Comparison of ENCODE assay signal across 8 cellular contexts in the genomic region with DNA sequence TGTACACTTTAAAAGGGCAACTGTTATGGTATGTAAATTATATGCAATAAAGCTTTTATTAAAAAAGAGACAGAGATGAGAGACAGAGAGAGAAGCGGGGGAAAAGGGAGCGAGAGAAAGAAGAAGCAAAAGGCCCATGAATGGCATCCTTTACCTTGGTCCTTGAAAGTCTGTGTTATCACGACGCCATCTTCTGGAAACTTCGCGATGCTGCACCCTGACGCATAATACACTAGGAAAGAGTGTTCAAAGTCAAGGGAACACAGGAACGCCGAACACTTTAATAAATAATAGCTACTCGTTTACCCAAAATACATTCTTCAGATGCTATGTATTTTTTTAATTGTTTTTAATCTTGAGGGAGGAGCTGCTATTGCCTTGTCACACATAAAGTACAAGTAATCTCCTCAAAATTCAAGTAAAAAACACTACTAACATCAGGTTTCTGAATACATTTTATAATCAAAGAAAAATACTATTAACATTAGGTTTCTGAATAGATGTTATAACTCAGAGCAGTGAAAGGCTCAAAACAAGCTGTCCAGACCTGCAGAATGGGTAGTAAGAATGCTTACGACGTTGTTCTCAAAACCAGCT. TPM values are rescaled to one million over a fixed set of nuclear protein-coding genes. Genes with fewer than 3 reads are reported as not detected.
DNase-seq lines count a peak whose midpoint lies in the region; FAIRE-seq and TF ChIP-seq lines count a peak whose summit lies in the region.

No MANE protein-coding gene starts in this region.

- H3K79me2 ChIP-seq in astrocyte (ENCODE audit: insufficient read depth, low read length) = no peaks in the 10 kb centered on the region

- TF ChIP-seq CTCF in BJ (IDR thresholded peaks at IDR 0.05; ENCODE audit: insufficient read depth, low read depth, low read length) = peak; percentile 82
- TF ChIP-seq CTCF in astrocyte (IDR thresholded peaks at IDR 0.05; ENCODE audit: insufficient read depth, low read depth, low read length) = peak; percentile 81

- H3K4me2 ChIP-seq in astrocyte (ENCODE audit: low read length) = no peak overlapping the region

- H3K9ac ChIP-seq in astrocyte (ENCODE audit: low read length) = no peak overlapping the region

- POLR2A ChIA-PET in BJ (lab: Charles Lee) = no interaction called here

- H3K36me3 ChIP-seq in BJ (ENCODE audit: control insufficient read depth, insufficient read depth, low read length) (peaks cover 35% of the 10 kb centered on the region), astrocyte (ENCODE audit: insufficient read depth, low read length) (peaks cover 37% of the 10 kb centered on the region)
- H3K36me3 ChIP-seq in effector memory CD4-positive, alpha-beta T cell (ENCODE audit: control insufficient read depth, insufficient read depth, low read length) = peaks cover 93% of the 10 kb centered on the region

- H3K4me3 ChIP-seq in BJ (ENCODE audit: low read depth, low read length) = no peak overlapping the region
- H3K4me3 ChIP-seq in astrocyte (ENCODE audit: insufficient read depth, low read depth, low read length) = no peak overlapping the region
- H3K4me3 ChIP-seq in effector memory CD4-positive, alpha-beta T cell (ENCODE audit: insufficient read depth, low read depth, low read length, poor library complexity, severe bottlenecking) = no peak overlapping the region

- H3K27me3 Mint-ChIP-seq in astrocyte (ENCODE audit: low read depth, unreplicated experiment) = no peaks in the 10 kb centered on the region

- no peak overlapping the region for H3K4me3 Mint-ChIP-seq in astrocyte (ENCODE audit: unreplicated experiment)

- no peak overlapping the region for H2AFZ ChIP-seq in astrocyte (ENCODE audit: low read depth, low read length)

- H3K9me3 Mint-ChIP-seq in astrocyte (ENCODE audit: unreplicated experiment) = no peaks in the 10 kb centered on the region

- H3K27me3 ChIP-seq in BJ (ENCODE audit: control insufficient read depth, insufficient read depth, low read length) (no peaks in the 10 kb centered on the region), astrocyte (ENCODE audit: insufficient read depth, low read length) (no peaks in the 10 kb centered on the region)
- no peaks in the 10 kb centered on the region for H3K27me3 ChIP-seq in effector memory CD4-positive, alpha-beta T cell (replicated peaks; ENCODE audit: control insufficient read depth, insufficient read depth, low read length, poor library complexity, severe bottlenecking)

- no peaks in the 10 kb centered on the region for H3K4me1 ChIP-seq in astrocyte (ENCODE audit: insufficient read depth, low read length)
- H3K4me1 ChIP-seq in effector memory CD4-positive, alpha-beta T cell (ENCODE audit: control insufficient read depth, insufficient read depth, low read length, poor library complexity, severe bottlenecking) = no peaks in the 10 kb centered on the region

- H4K20me1 ChIP-seq in astrocyte (ENCODE audit: insufficient read depth, low read length) = peaks cover 5% of the 10 kb centered on the region

- CTCF ChIA-PET in BJ (lab: Yijun Ruan, JAX) = interaction anchor here (0.6 to 14.0 kb wide), 30 partner anchors 10 to 433 kb away, joined by 3 to 161 read pairs (median 5); a partner anchor contains a TSS

- no peaks in the 10 kb centered on the region for H3K4me1 Mint-ChIP-seq in astrocyte (ENCODE audit: low read depth, unreplicated experiment)

- H3K9me3 ChIP-seq in astrocyte (ENCODE audit: insufficient read depth, low read depth, low read length) = no peaks in the 10 kb centered on the region
- H3K9me3 ChIP-seq in effector memory CD4-positive, alpha-beta T cell (ENCODE audit: control insufficient read depth, low read length) = no peaks in the 10 kb centered on the region

- H3K36me3 Mint-ChIP-seq in astrocyte (ENCODE audit: low read depth, unreplicated experiment) = peaks cover 4% of the 10 kb centered on the region

- H3K27ac Mint-ChIP-seq in astrocyte (ENCODE audit: unreplicated experiment) = no peak overlapping the region

- DNase-seq in BJ (ENCODE audit: low read depth) (no peak), H4 (ENCODE audit: low spot score) (peak; percentile 60), NCI-H774 (lab: John Stamatoyannopoulos, UW) (peak; percentile 3), astrocyte (ENCODE audit: low read depth) (peak; percentile 29), islet precursor cell (peak; percentile 72), GOT3 (lab: John Stamatoyannopoulos, UW) (no peak)
- DNase-seq in stimulated activated CD8-positive, alpha-beta memory T cell treated with anti-CD3 and anti-CD28 coated beads, Interleukin-7, amount 100 ng/mL, for 24 hours (ENCODE audit: low read depth) = peak; percentile 12
- DNase-seq in effector memory CD4-positive, alpha-beta T cell = no peak

- no peak for FAIRE-seq in astrocyte (lab: Jason Lieb, UNC)

- H3K27ac ChIP-seq in astrocyte (ENCODE audit: low read depth, low read length) = no peak overlapping the region
- no peak overlapping the region for H3K27ac ChIP-seq in effector memory CD4-positive, alpha-beta T cell (ENCODE audit: insufficient read depth, low read length, poor library complexity, severe bottlenecking)

RNA-seq across cellular contexts. Expression of a gene that starts 23.0 kb away (rescaled TPM):
- not detected in 2 replicates for polyA plus RNA-seq in BJ (2011; rRNA removed)
- not detected in 2 replicates for polyA minus RNA-seq in BJ (2011; rRNA and poly(A)+ RNA removed)
- not detected in 2 replicates for total RNA-seq in H4 (2014; rRNA removed; shearing (Covaris generic))
- not detected in 2 replicates for total RNA-seq in astrocyte

RNA-seq across cellular contexts. Expression of a gene that starts 51.1 kb away (rescaled TPM):
- polyA plus RNA-seq in BJ (2011; rRNA removed) = 72.6 and 89.7 TPM in 2 replicates
- polyA minus RNA-seq in BJ (2011; rRNA and poly(A)+ RNA removed) = 75.4 and 97.2 TPM in 2 replicates
- total RNA-seq in H4 (2014; rRNA removed; shearing (Covaris generic)) = 56.3 and 77.9 TPM in 2 replicates
- 85.9 and 88.2 TPM in 2 replicates for total RNA-seq in astrocyte

Comparison
In these comparisons a context has a peak if more than half of its experiments do, and no peak if none do; other contexts are left out.
1. DNase-seq: peak in H4 (single experiment), NCI-H774 (single experiment), astrocyte (single experiment), islet precursor cell (single experiment) and stimulated activated CD8-positive, alpha-beta memory T cell treated with anti-CD3 and anti-CD28 coated beads, Interleukin-7, amount 100 ng/mL, for 24 hours (single experiment); none in BJ (single experiment), GOT3 (single experiment) and effector memory CD4-positive, alpha-beta T cell (0 of 3).